In the genomic region with DNA sequence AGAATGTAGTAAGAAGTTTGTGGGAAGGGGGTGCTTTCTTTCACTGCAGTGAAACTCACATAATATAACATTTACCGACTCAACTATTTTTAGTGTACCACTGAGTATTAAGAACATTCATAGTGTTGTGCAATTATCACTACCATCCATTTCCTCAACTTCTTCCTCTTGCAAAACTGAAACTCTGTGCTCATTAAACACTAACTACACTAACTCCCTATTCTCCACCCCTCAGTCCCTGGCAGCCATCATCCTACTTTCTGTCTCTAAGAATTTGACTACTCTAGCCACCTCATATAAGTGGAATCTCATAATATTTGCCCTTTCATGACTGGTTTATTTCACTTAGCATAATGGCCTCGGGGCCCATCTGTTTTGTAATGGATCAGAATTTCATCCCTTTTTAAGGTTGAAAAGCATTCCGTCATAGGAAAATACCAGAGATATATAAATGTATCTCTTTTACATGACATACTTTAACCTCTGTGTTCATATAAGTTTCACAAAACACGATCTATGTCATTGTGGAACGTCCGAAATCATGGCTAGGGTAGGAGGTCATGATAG, we compare ENCODE assay signal across 9 cellular contexts. TPM values are rescaled to one million over a fixed set of nuclear protein-coding genes. Genes with fewer than 3 reads are reported as not detected.
"Had no signal": no experiment of that assay in that cellular context is flagged by ENCODE, and none has a peak within 500 bp of the region (broad histone marks: within the 10 kb centered on the region; RNA-seq: fewer than 3 reads in every experiment).

No MANE protein-coding gene starts in this region.

- DNase-seq: activated B cell treated with CpG ODN at 0.5 μM for 24 hours; activated CD4-positive, alpha-beta T cell treated with anti-CD3 and anti-CD28 coated beads, Interleukin-2, amount 10 ng/mL, durations not matched to agents 24 days and 14 days; activated naive CD4-positive, alpha-beta T cell treated with anti-CD3 and anti-CD28 coated beads for 36 hours; gastrocnemius medialis; kidney; lower lobe of right lung; stimulated activated CD4-positive, alpha-beta T cell treated with anti-CD3 and anti-CD28 coated beads, Interleukin-4, amount 100 ng/mL, for 4 hours; stimulated activated naive CD8-positive, alpha-beta T cell treated with anti-CD3 and anti-CD28 coated beads, Interleukin-15, amount 100 ng/mL, for 72 hours had no signal

- ATAC-seq: gastrocnemius medialis; lower lobe of right lung; stimulated activated naive CD8-positive, alpha-beta T cell treated with anti-CD3 and anti-CD28 coated beads, Interleukin-15, amount 100 ng/mL, for 72 hours had no signal

RNA-seq across cellular contexts. Expression of a gene that starts 56.3 kb away (rescaled TPM):
- total RNA-seq: activated B cell treated with CpG ODN at 0.5 μM for 24 hours; activated CD4-positive, alpha-beta T cell treated with anti-CD3 and anti-CD28 coated beads, Interleukin-2, amount 10 ng/mL, durations not matched to agents 24 days and 14 days; activated naive CD4-positive, alpha-beta T cell treated with anti-CD3 and anti-CD28 coated beads for 36 hours; gastrocnemius medialis; lower lobe of right lung; vagina had no signal
